9 cellular contexts compared by ENCODE assay signal in genomic region chr6:166598441-166599138, GRCh38. TPM values are rescaled to one million over a fixed set of nuclear protein-coding genes. Genes with fewer than 3 reads are reported as not detected.
A peak's percentile ranks its signal among the peaks of the same experiment; 100 is the strongest.
DNase-seq lines count a peak whose midpoint lies in the region; ATAC-seq and TF ChIP-seq lines count a peak whose summit lies in the region.
"Had no signal": no experiment of that assay in that cellular context is flagged by ENCODE, and none has a peak within 500 bp of the region (broad histone marks: within the 10 kb centered on the region; RNA-seq: fewer than 3 reads in every experiment).

No MANE protein-coding gene starts in this region.

- H3K4me3 ChIP-seq in heart right ventricle, result peak overlapping the region in 1 of 10 donors; percentile 16
- H3K4me3 ChIP-seq in gastrocnemius medialis, result no peak overlapping the region

- TF ChIP-seq CTCF in heart right ventricle (IDR thresholded peaks at IDR 0.05) (no peak), gastrocnemius medialis (IDR thresholded peaks at IDR 0.05 in 4 of 5, conservative IDR thresholded peaks at IDR 0.05 in 1 of 5) (no peak), glutamatergic neuron (IDR thresholded peaks at IDR 0.05; ENCODE audit: partially characterized antibody, unreplicated experiment) (no peak)

- H3K27ac ChIP-seq in angular gyrus (ENCODE audit: low read depth, low read length), result peak overlapping the region; percentile 68
- peak overlapping the region; percentile 14 to 90 (median 82) for H3K27ac ChIP-seq in heart right ventricle
- peak overlapping the region; percentile 68 to 77 (median 74) for H3K27ac ChIP-seq in gastrocnemius medialis

- H3K9me3 ChIP-seq in heart right ventricle (no peaks in the 10 kb centered on the region), gastrocnemius medialis (no peaks in the 10 kb centered on the region)

- H3K4me1 Mint-ChIP-seq in glutamatergic neuron (ENCODE audit: low read depth, unreplicated experiment), result peaks cover 4% of the 10 kb centered on the region

- H3K36me3 Mint-ChIP-seq in glutamatergic neuron (ENCODE audit: unreplicated experiment), result peaks cover 18% of the 10 kb centered on the region

- peaks cover 3% of the 10 kb centered on the region for H3K27me3 Mint-ChIP-seq in glutamatergic neuron (ENCODE audit: unreplicated experiment)

- H3K4me1 ChIP-seq in heart right ventricle, result peaks cover 6 to 49% (median 31%) of the 10 kb centered on the region in 9 donors
- peaks cover 11 to 35% of the 10 kb centered on the region in 2 donors for H3K4me1 ChIP-seq in gastrocnemius medialis

- DNase-seq in GM04503 (ENCODE audit: low read depth) (peak; percentile 92), heart right ventricle (peak in 1 of 2 donors; percentile 49), gastrocnemius medialis (peak in 1 of 2 donors; percentile 46), glutamatergic neuron (no peak)
- DNase-seq in activated T-cell treated with anti-CD3 and anti-CD28 coated beads, Interleukin-2, amount 50 U/mL, for 1 hour, result no peak

- H3K9me3 Mint-ChIP-seq in glutamatergic neuron (ENCODE audit: unreplicated experiment), result no peaks in the 10 kb centered on the region

- TF ChIP-seq POLR2A in gastrocnemius medialis (IDR thresholded peaks at IDR 0.05), result no peak

- in situ Hi-C loops in gastrocnemius medialis (cut with MboI; ENCODE audit: low sequenced_read_pairs in 4 of 4), result no loop called here

- WGBS in heart right ventricle, 2 donors, result 55 to 60% methylated on average over 11 of the region's 11 CpGs

- intact Hi-C loops in heart right ventricle (cut with DNase I) (loop anchor here in 1 of 10 donors (5.0 kb wide), 1 partner anchor 1654 kb away; no protein-coding TSS in a partner anchor), gastrocnemius medialis (cut with DNase I; ENCODE audit: low total_unique reads) (no loop called here)

- H3K36me3 ChIP-seq in heart right ventricle, result no peaks in the 10 kb centered on the region
- no peaks in the 10 kb centered on the region for H3K36me3 ChIP-seq in gastrocnemius medialis

- no peak overlapping the region for H3K4me3 Mint-ChIP-seq in glutamatergic neuron (ENCODE audit: unreplicated experiment)

- no peaks in the 10 kb centered on the region for H3K27me3 ChIP-seq in heart right ventricle
- H3K27me3 ChIP-seq in gastrocnemius medialis, result no peaks in the 10 kb centered on the region

- ATAC-seq in heart right ventricle (peak; percentile 71 to 94 (median 88)), gastrocnemius medialis (peak; percentile 78 to 92), HG03108 (IDR thresholded peaks at IDR 0.05; ENCODE audit: unreplicated experiment) (no peak), GM18502 (IDR thresholded peaks at IDR 0.05; ENCODE audit: poor library complexity, unreplicated experiment) (no peak)
- ATAC-seq: Panc1 had no signal

- H3K27ac Mint-ChIP-seq in glutamatergic neuron (ENCODE audit: unreplicated experiment), result no peak overlapping the region

RNA-seq across cellular contexts. Expression of gene RAMACL, which starts 12.1 kb away (rescaled TPM):
- total RNA-seq in heart right ventricle, result 1 to 10 TPM in 4 of 10 donors, under 1 TPM in 6; 0.25 to 2.4 (median 0.74) TPM
- polyA plus RNA-seq in heart right ventricle, result under 1 TPM; 0.20 to 0.29 TPM
- total RNA-seq in gastrocnemius medialis, result 1 to 10 TPM in 1 of 4 donors, under 1 TPM in 3; 0.18 to 5.6 (median 0.58) TPM
- total RNA-seq in glutamatergic neuron (ENCODE audit: unreplicated experiment), result 9.5 TPM

RNA-seq across cellular contexts. Expression of gene RPS6KA2, which starts 28.5 kb away (rescaled TPM):
- total RNA-seq in heart right ventricle, result 10 to 100 TPM; 47.7 to 91.4 (median 76.0) TPM
- 10 to 100 TPM; 20.3 to 65.2 TPM for polyA plus RNA-seq in heart right ventricle
- 10 to 100 TPM; 18.7 to 35.7 (median 27.4) TPM for total RNA-seq in gastrocnemius medialis
- 109 TPM for total RNA-seq in glutamatergic neuron (ENCODE audit: unreplicated experiment)

Comparison
In these comparisons a context has a peak if more than half of its experiments do, and no peak if none do; other contexts are left out.
1. ATAC-seq: peak in heart right ventricle (8 of 8) and gastrocnemius medialis (2 of 2); none in HG03108 (single experiment) and GM18502 (single experiment).
2. Peak in every context shown above with its lines, with median percentiles within 50 percentile points of each other: H3K27ac ChIP-seq.